Comparison of ENCODE assay signal across 13 cellular contexts in genomic region chr6:52543729-52544324, GRCh38. TPM values are rescaled to one million over a fixed set of nuclear protein-coding genes. Genes with fewer than 3 reads are reported as not detected.
DNase-seq lines count a peak whose midpoint lies in the region; ATAC-seq, FAIRE-seq and TF ChIP-seq lines count a peak whose summit lies in the region.
"Had no signal": no experiment of that assay in that cellular context is flagged by ENCODE, and none has a peak within 500 bp of the region (broad histone marks: within the 10 kb centered on the region; RNA-seq: fewer than 3 reads in every experiment).

No MANE protein-coding gene starts in this region.

- no peaks in the 10 kb centered on the region for H3K27me3 ChIP-seq in prostate gland (replicated peaks; ENCODE audit: insufficient read depth)

- H3K4me3 ChIP-seq in prostate gland: no peak overlapping the region

- 61% methylated on average over 7 of the region's 7 CpGs for WGBS in prostate gland

- no peaks in the 10 kb centered on the region for H3K36me3 ChIP-seq in prostate gland

- no peak for TF ChIP-seq CTCF in prostate gland (IDR thresholded peaks at IDR 0.05)

- peak; percentile 36 to 54 for ATAC-seq in left cardiac atrium

- FAIRE-seq in frontal cortex (lab: Jason Lieb, UNC): no peak

- no peaks in the 10 kb centered on the region for H3K9me3 ChIP-seq in prostate gland

- intact Hi-C loops in left cardiac atrium (cut with DNase I): no loop called here
- intact Hi-C loops in prostate gland (cut with DNase I): no loop called here

- TF ChIP-seq POLR2A in prostate gland (IDR thresholded peaks at IDR 0.05): no peak

- DNase-seq in ELF-1 (ENCODE audit: low read depth, low spot score): peak; percentile 18
- DNase-seq in SW480 (ENCODE audit: low spot score): peak; percentile 22
- DNase-seq in left cardiac atrium: no peak
- no peak for DNase-seq in prostate gland (ENCODE audit: low spot score)
- no peak for DNase-seq in stimulated activated CD4-positive, alpha-beta T cell treated with anti-CD3 and anti-CD28 coated beads, Interleukin-4, amount 100 ng/mL, for 1 hour
- DNase-seq in frontal cortex (ENCODE audit: low spot score in 2 of 2): no peak
- no peak for DNase-seq in activated gamma-delta T cell treated with Interleukin-2 at 50 U/mL for 16 hours
- DNase-seq in T1000 (lab: John Stamatoyannopoulos, UW): no peak
- DNase-seq: activated T-cell treated with anti-CD3 and anti-CD28 coated beads, Interleukin-2, amount 50 U/mL, for 48 hours; Calu3; effector CD8-positive, alpha-beta T cell; NCI-H1048; stimulated activated CD4-positive, alpha-beta T cell treated with anti-CD3 and anti-CD28 coated beads, Interleukin-4, amount 100 ng/mL, for 4 hours had no signal

- H3K4me1 ChIP-seq in prostate gland (replicated peaks): peaks cover 11% of the 10 kb centered on the region

- peak overlapping the region; percentile 9 to 12 for H3K27ac ChIP-seq in prostate gland

RNA-seq across cellular contexts. Expression of gene TRAM2, which starts 33.0 kb away (rescaled TPM):
- total RNA-seq in left cardiac atrium (10 to 100 TPM; 14.1 to 19.2 TPM), prostate gland (10 to 100 TPM in 1 of 2 donors, 1 to 10 TPM in 1; 7.2 to 22.4 TPM), frontal cortex (2.0 TPM)

Comparison
In these comparisons a context has a peak if more than half of its experiments do, and no peak if none do; other contexts are left out.
1. DNase-seq: peak in ELF-1 (single experiment) and SW480 (single experiment); none in left cardiac atrium (single experiment), prostate gland (single experiment), stimulated activated CD4-positive, alpha-beta T cell treated with anti-CD3 and anti-CD28 coated beads, Interleukin-4, amount 100 ng/mL, for 1 hour (single experiment), frontal cortex (0 of 2), activated gamma-delta T cell treated with Interleukin-2 at 50 U/mL for 16 hours (single experiment) and T1000 (single experiment).